Comparison of ENCODE assay signal across 11 cellular contexts in the genomic region with DNA sequence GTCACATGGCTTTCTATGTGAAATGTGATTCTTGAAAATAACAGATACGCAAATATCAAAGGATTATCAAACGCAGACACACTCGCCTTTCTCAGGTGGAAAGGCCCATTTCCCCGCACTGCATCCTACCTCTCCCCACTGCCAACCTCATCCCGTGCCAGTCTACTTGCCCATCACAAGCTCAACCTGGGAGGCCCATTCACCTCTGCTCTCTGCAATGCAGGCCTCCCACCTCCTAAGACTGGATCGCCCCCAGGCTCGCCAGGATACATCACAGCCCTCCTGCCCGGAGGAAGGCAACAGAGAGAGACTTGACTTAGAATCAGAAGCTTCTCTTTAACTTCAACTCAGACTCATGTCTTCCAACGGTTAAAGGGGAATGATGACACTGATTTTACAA. TPM values are rescaled to one million over a fixed set of nuclear protein-coding genes. Genes with fewer than 3 reads are reported as not detected.
DNase-seq lines count a peak whose midpoint lies in the region; ATAC-seq, FAIRE-seq and TF ChIP-seq lines count a peak whose summit lies in the region.
"Had no signal": no experiment of that assay in that cellular context is flagged by ENCODE, and none has a peak within 500 bp of the region (broad histone marks: within the 10 kb centered on the region; RNA-seq: fewer than 3 reads in every experiment).

No MANE protein-coding gene starts in this region.

- H3K9ac ChIP-seq in smooth muscle cell (ENCODE audit: low read depth) (no peak overlapping the region), colonic mucosa (ENCODE audit: low read depth in 2 of 2, low read length in 2 of 2) (no peak overlapping the region)

- H3K4me2 ChIP-seq in smooth muscle cell, result peak overlapping the region; percentile 58

- no peaks in the 10 kb centered on the region for H3K79me2 ChIP-seq in smooth muscle cell (ENCODE audit: low read depth)

- H3K36me3 ChIP-seq in smooth muscle cell (ENCODE audit: low read depth), result peaks cover 3% of the 10 kb centered on the region
- peaks cover 3% of the 10 kb centered on the region for H3K36me3 ChIP-seq in colonic mucosa

- H3K9me3 ChIP-seq in smooth muscle cell (replicated peaks; ENCODE audit: low read depth) (no peaks in the 10 kb centered on the region), colonic mucosa (no peaks in the 10 kb centered on the region)

- intact Hi-C loops in colonic mucosa (cut with DNase I), result no loop called here

- H2AFZ ChIP-seq in smooth muscle cell (ENCODE audit: low read depth), result no peak overlapping the region

- H3K27ac ChIP-seq in smooth muscle cell (ENCODE audit: low read depth), result peak overlapping the region; percentile 68
- H3K27ac ChIP-seq in colonic mucosa, result no peak overlapping the region

- H3K4me1 ChIP-seq in smooth muscle cell (ENCODE audit: low read depth), result peaks cover 5% of the 10 kb centered on the region
- no peaks in the 10 kb centered on the region for H3K4me1 ChIP-seq in colonic mucosa

- ATAC-seq in SK-N-SH treated with all-trans-retinoic acid at 6 μM for 48 hours (peak; percentile 48), GM19463 (IDR thresholded peaks at IDR 0.05; ENCODE audit: unreplicated experiment) (no peak)
- ATAC-seq: stimulated activated naive CD8-positive, alpha-beta T cell treated with anti-CD3 and anti-CD28 coated beads, Interleukin-15, amount 100 ng/mL, for 72 hours had no signal

- H3F3A ChIP-seq in smooth muscle cell (ENCODE audit: low read depth), result peaks cover 3% of the 10 kb centered on the region

- FAIRE-seq in H54 (lab: Jason Lieb, UNC), result no peak

- TF ChIP-seq CTCF in smooth muscle cell (IDR thresholded peaks at IDR 0.05; ENCODE audit: borderline replicate concordance, insufficient read depth, poor library complexity, severe bottlenecking), result no peak
- TF ChIP-seq CTCF in colonic mucosa (IDR thresholded peaks at IDR 0.05), result no peak

- no peaks in the 10 kb centered on the region for H4K20me1 ChIP-seq in smooth muscle cell (ENCODE audit: low read depth)

- H3K4me3 ChIP-seq in smooth muscle cell, result no peak overlapping the region
- no peak overlapping the region for H3K4me3 ChIP-seq in colonic mucosa

- WGBS in smooth muscle cell (ENCODE audit: low lambda C conversion rate), result 64% methylated on average over 9 of the region's 9 CpGs

- DNase-seq in H54 (ENCODE audit: insufficient read length, low spot score), result peak; percentile 14
- DNase-seq in iPS-NIHi11 (ENCODE audit: low spot score), result peak; percentile 41
- DNase-seq in smooth muscle cell (lab: John Stamatoyannopoulos, UW; ENCODE audit: unreplicated experiment), result no peak
- DNase-seq in erythroblast (lab: John Stamatoyannopoulos, UW), result no peak
- DNase-seq in colonic mucosa, result no peak
- DNase-seq: activated gamma-delta T cell; NCI-H2171; stimulated activated naive CD8-positive, alpha-beta T cell treated with anti-CD3 and anti-CD28 coated beads, Interleukin-15, amount 100 ng/mL, for 72 hours had no signal

- H3K27me3 ChIP-seq in smooth muscle cell (ENCODE audit: low read depth) (no peaks in the 10 kb centered on the region), colonic mucosa (no peaks in the 10 kb centered on the region)

- TF ChIP-seq POLR2A in H54 (IDR thresholded peaks at IDR 0.05; ENCODE audit: low read depth, low read length) (no peak), erythroblast (IDR thresholded peaks at IDR 0.05; ENCODE audit: low read length) (no peak)

TF ChIP-seq in SK-N-SH treated with all-trans-retinoic acid at 6 μM for 48 hours, 23 proteins besides CTCF, POLR2A, EP300 and RAD21:
- TF ChIP-seq ZNF70 (CRISPR knock-in tag; IDR thresholded peaks at IDR 0.05) (no peak), ZNF565 (CRISPR knock-in tag; conservative IDR thresholded peaks at IDR 0.05; ENCODE audit: low read depth) (no peak), OSR1 (CRISPR knock-in tag; IDR thresholded peaks at IDR 0.05) (no peak), RARB (CRISPR knock-in tag; IDR thresholded peaks at IDR 0.05) (no peak), ESRRG (CRISPR knock-in tag; IDR thresholded peaks at IDR 0.05) (no peak)
- TF ChIP-seq, protein P1, sequence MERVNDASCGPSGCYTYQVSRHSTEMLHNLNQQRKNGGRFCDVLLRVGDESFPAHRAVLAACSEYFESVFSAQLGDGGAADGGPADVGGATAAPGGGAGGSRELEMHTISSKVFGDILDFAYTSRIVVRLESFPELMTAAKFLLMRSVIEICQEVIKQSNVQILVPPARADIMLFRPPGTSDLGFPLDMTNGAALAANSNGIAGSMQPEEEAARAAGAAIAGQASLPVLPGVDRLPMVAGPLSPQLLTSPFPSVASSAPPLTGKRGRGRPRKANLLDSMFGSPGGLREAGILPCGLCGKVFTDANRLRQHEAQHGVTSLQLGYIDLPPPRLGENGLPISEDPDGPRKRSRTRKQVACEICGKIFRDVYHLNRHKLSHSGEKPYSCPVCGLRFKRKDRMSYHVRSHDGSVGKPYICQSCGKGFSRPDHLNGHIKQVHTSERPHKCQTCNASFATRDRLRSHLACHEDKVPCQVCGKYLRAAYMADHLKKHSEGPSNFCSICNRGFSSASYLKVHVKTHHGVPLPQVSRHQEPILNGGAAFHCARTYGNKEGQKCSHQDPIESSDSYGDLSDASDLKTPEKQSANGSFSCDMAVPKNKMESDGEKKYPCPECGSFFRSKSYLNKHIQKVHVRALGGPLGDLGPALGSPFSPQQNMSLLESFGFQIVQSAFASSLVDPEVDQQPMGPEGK (CRISPR knock-in tag; IDR thresholded peaks at IDR 0.05; ENCODE audit: borderline replicate concordance), result no peak

RNA-seq across cellular contexts. Expression of a gene that starts 33.3 kb away (rescaled TPM):
- total RNA-seq in smooth muscle cell (15.2 and 18.5 TPM in 2 replicates), colonic mucosa (10 to 100 TPM; 18.5 to 19.2 TPM)
- polyA plus RNA-seq in smooth muscle cell, result 9.9 and 16.7 TPM in 2 replicates

RNA-seq across cellular contexts. Expression of a gene that starts 46.5 kb away (rescaled TPM):
- 4.0 and 4.5 TPM in 2 replicates for total RNA-seq in smooth muscle cell
- 2.8 and 3.4 TPM in 2 replicates for polyA plus RNA-seq in smooth muscle cell
- total RNA-seq in colonic mucosa, result 100 to 1,000 TPM; 191 to 303 TPM
- total RNA-seq: HT1080 had no signal

Comparison
In these comparisons a context has a peak if more than half of its experiments do, and no peak if none do; other contexts are left out.
1. DNase-seq: peak in H54 (single experiment) and iPS-NIHi11 (single experiment); none in smooth muscle cell (single experiment), erythroblast (0 of 2) and colonic mucosa (single experiment).
2. RNA of a gene that starts 46.5 kb away (total RNA-seq): 191 to 303 TPM in colonic mucosa; 4.0 to 4.5 TPM in smooth muscle cell; every median in the first group is over 10 times any median in the second.